Comparison of ENCODE assay signal across 1 cellular context in genomic region chr20:53621482-53622246, GRCh38.
TF ChIP-seq lines count a peak whose summit lies in the region.

No MANE protein-coding gene starts in this region.

TF ChIP-seq in HepG2, 621 proteins besides CTCF, POLR2A, EP300 and RAD21 (continued from another document and continues in another):
- TF ChIP-seq AHDC1 (CRISPR knock-in tag; IDR thresholded peaks at IDR 0.05; ENCODE audit: borderline replicate concordance), result peak; percentile 37; the same call in 1 of the 2 replicates
- TF ChIP-seq ZNF605 (CRISPR knock-in tag; IDR thresholded peaks at IDR 0.05), result peak; percentile 68
- peak; percentile 53; the same call in 1 of the 2 replicates for TF ChIP-seq ZNF709 (CRISPR knock-in tag; IDR thresholded peaks at IDR 0.05)
- TF ChIP-seq ZNF225 (CRISPR knock-in tag; IDR thresholded peaks at IDR 0.05), result no peak
- peak; percentile 47; the same call in 1 of the 2 replicates for TF ChIP-seq ZMAT3 (CRISPR knock-in tag; conservative IDR thresholded peaks at IDR 0.05)
- no peak for TF ChIP-seq DDIT3 (CRISPR knock-in tag; IDR thresholded peaks at IDR 0.05)
- TF ChIP-seq ZNF510 (CRISPR knock-in tag; IDR thresholded peaks at IDR 0.05; ENCODE audit: low read depth), result no peak
- TF ChIP-seq HMG20B (CRISPR knock-in tag; conservative IDR thresholded peaks at IDR 0.05), result 0 out of 2 replicates have a peak, but pooled peaks have one; percentile 36
- TF ChIP-seq ZNF740 (CRISPR knock-in tag; IDR thresholded peaks at IDR 0.05), result no peak
- 0 out of 2 replicates have a peak, but pooled peaks have one; percentile 67 for TF ChIP-seq ZNF446 (CRISPR knock-in tag; IDR thresholded peaks at IDR 0.05)
- no peak for TF ChIP-seq MAZ (IDR thresholded peaks at IDR 0.05; ENCODE audit: borderline replicate concordance, low read depth, low read length)
- no peak for TF ChIP-seq MAZ (CRISPR knock-in tag; IDR thresholded peaks at IDR 0.05; ENCODE audit: low read depth)
- peak; percentile 26; the same call in 1 of the 2 replicates for TF ChIP-seq KAT8 (CRISPR knock-in tag; IDR thresholded peaks at IDR 0.05)
- no peak for TF ChIP-seq HMGA1 (CRISPR knock-in tag; conservative IDR thresholded peaks at IDR 0.05)
- no peak for TF ChIP-seq RERE (CRISPR knock-in tag; IDR thresholded peaks at IDR 0.05; ENCODE audit: low read depth)
- TF ChIP-seq ZBTB7B (CRISPR knock-in tag; IDR thresholded peaks at IDR 0.05), result peak; percentile 71; the same call in 1 of the 2 replicates
- TF ChIP-seq KLF6 (CRISPR knock-in tag; IDR thresholded peaks at IDR 0.05), result no peak
- peak; percentile 68 for TF ChIP-seq ZNF407 (CRISPR knock-in tag; IDR thresholded peaks at IDR 0.05; ENCODE audit: not compliant biosample characterization)
- TF ChIP-seq ZFX (CRISPR knock-in tag; IDR thresholded peaks at IDR 0.05; ENCODE audit: low read depth), result peak; percentile 69
- 0 out of 2 replicates have a peak, but pooled peaks have one; percentile 58 for TF ChIP-seq MTF2 (CRISPR knock-in tag; IDR thresholded peaks at IDR 0.05; ENCODE audit: borderline replicate concordance)
- TF ChIP-seq FUBP1 (CRISPR knock-in tag; IDR thresholded peaks at IDR 0.05; ENCODE audit: borderline replicate concordance), result no peak
- TF ChIP-seq MED13 (CRISPR knock-in tag; IDR thresholded peaks at IDR 0.05), result 0 out of 2 replicates have a peak, but pooled peaks have one; percentile 1
- 0 out of 2 replicates have a peak, but pooled peaks have one; percentile 12 for TF ChIP-seq ZNF563 (CRISPR knock-in tag; IDR thresholded peaks at IDR 0.05)
- 0 out of 2 replicates have a peak, but pooled peaks have one; percentile 37 for TF ChIP-seq ZNF784 (CRISPR knock-in tag; IDR thresholded peaks at IDR 0.05; ENCODE audit: borderline replicate concordance)
- TF ChIP-seq ZNF136 (CRISPR knock-in tag; IDR thresholded peaks at IDR 0.05; ENCODE audit: low read depth), result 0 out of 2 replicates have a peak, but pooled peaks have one; percentile 26
- no peak for TF ChIP-seq EHMT2 (IDR thresholded peaks at IDR 0.05; ENCODE audit: borderline replicate concordance, low read depth, low read length)
- TF ChIP-seq SMAD1 (CRISPR knock-in tag; IDR thresholded peaks at IDR 0.05; ENCODE audit: borderline replicate concordance, low read depth), result peak; percentile 67; the same call in 1 of the 2 replicates
- no peak for TF ChIP-seq SMARCC2 (IDR thresholded peaks at IDR 0.05)
- TF ChIP-seq MTERF4 (CRISPR knock-in tag; IDR thresholded peaks at IDR 0.05), result 0 out of 2 replicates have a peak, but pooled peaks have one; percentile 36
- no peak for TF ChIP-seq ZNF557 (CRISPR knock-in tag; IDR thresholded peaks at IDR 0.05)
- 0 out of 2 replicates have a peak, but pooled peaks have one; percentile 30 for TF ChIP-seq ZNF607 (CRISPR knock-in tag; IDR thresholded peaks at IDR 0.05; ENCODE audit: borderline replicate concordance)
- TF ChIP-seq FOSL2 (CRISPR knock-in tag; IDR thresholded peaks at IDR 0.05), result peak; percentile 24; the same call in 1 of the 2 replicates
